Comparison of ENCODE assay signal across 23 cellular contexts in genomic region chr17:56110463-56111138, GRCh38. TPM values are rescaled to one million over a fixed set of nuclear protein-coding genes. Genes with fewer than 3 reads are reported as not detected.
DNase-seq lines count a peak whose midpoint lies in the region; ATAC-seq and TF ChIP-seq lines count a peak whose summit lies in the region.
"Had no signal": no experiment of that assay in that cellular context is flagged by ENCODE, and none has a peak within 500 bp of the region (broad histone marks: within the 10 kb centered on the region; RNA-seq: fewer than 3 reads in every experiment).

No MANE protein-coding gene starts in this region.

- H3K9me3 Mint-ChIP-seq in mesothelial cell of epicardium, result no peaks in the 10 kb centered on the region
- H3K9me3 Mint-ChIP-seq: activated T-cell treated with anti-CD3 and anti-CD28 coated beads, Interleukin-2, amount 50 U/mL, for 24 hours; CD4-positive, CD25-positive, alpha-beta regulatory T cell; neural crest cell had no signal

- no peak overlapping the region for H3K27ac Mint-ChIP-seq in mesothelial cell of epicardium
- H3K27ac Mint-ChIP-seq: activated T-cell treated with anti-CD3 and anti-CD28 coated beads, Interleukin-2, amount 50 U/mL, for 24 hours; CD4-positive, CD25-positive, alpha-beta regulatory T cell had no signal

- H3K4me3 Mint-ChIP-seq in mesothelial cell of epicardium, result no peak overlapping the region
- H3K4me3 Mint-ChIP-seq: activated T-cell treated with anti-CD3 and anti-CD28 coated beads, Interleukin-2, amount 50 U/mL, for 24 hours; CD4-positive, CD25-positive, alpha-beta regulatory T cell; neural crest cell had no signal

- intact Hi-C loops in left colon (cut with DNase I, micrococcal nuclease) (no loop called here), posterior vena cava (cut with DNase I) (no loop called here)

- peaks cover 64% of the 10 kb centered on the region for H3K27me3 Mint-ChIP-seq in mesothelial cell of epicardium (ENCODE audit: low read depth)

- TF ChIP-seq CTCF in C4-2B (conservative IDR thresholded peaks at IDR 0.05) (no peak), mesothelial cell of epicardium (IDR thresholded peaks at IDR 0.05; ENCODE audit: unreplicated experiment) (no peak)

- DNase-seq in NCI-H2029 (lab: John Stamatoyannopoulos, UW), result peak; percentile 55
- peak; percentile 71 to 85 for DNase-seq in left colon
- DNase-seq in posterior vena cava (ENCODE audit: low spot score), result peak; percentile 68
- no peak for DNase-seq in mesothelial cell of epicardium (ENCODE audit: low spot score in 2 of 2, unreplicated experiment in 2 of 2)
- DNase-seq: activated naive CD4-positive, alpha-beta T cell treated with anti-CD3 and anti-CD28 coated beads, Interleukin-2, amount 50 U/mL, for 16 hours; activated T-cell treated with anti-CD3 and anti-CD28 coated beads, Interleukin-2, amount 50 U/mL, for 24 hours; anterior cingulate cortex; CD4-positive, CD25-positive, alpha-beta regulatory T cell; central memory CD4-positive, alpha-beta T cell; DMS153; foreskin melanocyte; kidney; mesendoderm; NCI-H2081; stimulated activated CD4-positive, alpha-beta T cell treated with anti-CD3 and anti-CD28 coated beads, Interleukin-12 subunit alpha, Interleukin-12 subunit beta, amount 100 ng/mL, for 4 hours; SW 1271 had no signal

- no peaks in the 10 kb centered on the region for H3K4me1 Mint-ChIP-seq in mesothelial cell of epicardium
- H3K4me1 Mint-ChIP-seq: CD4-positive, CD25-positive, alpha-beta regulatory T cell; neural crest cell had no signal

- ATAC-seq in left colon (peak; percentile 95), GM21786 (IDR thresholded peaks at IDR 0.05; ENCODE audit: unreplicated experiment) (no peak), GM21576 (IDR thresholded peaks at IDR 0.05; ENCODE audit: unreplicated experiment) (no peak), HG02840 (IDR thresholded peaks at IDR 0.05; ENCODE audit: low FRiP score, unreplicated experiment) (no peak)
- ATAC-seq: activated CD4-positive, CD25-positive, alpha-beta regulatory T cell treated with anti-CD3 and anti-CD28 coated beads, Interleukin-2, amount 50 U/mL, for 24 hours had no signal

- no peaks in the 10 kb centered on the region for H3K36me3 Mint-ChIP-seq in mesothelial cell of epicardium
- H3K36me3 Mint-ChIP-seq: CD4-positive, CD25-positive, alpha-beta regulatory T cell had no signal

- H3K27ac ChIP-seq in C4-2B, result peak overlapping the region; percentile 30
- H3K27ac ChIP-seq: vagina had no signal

RNA-seq across cellular contexts. Expression of gene ANKFN1, which starts 42.7 kb away (rescaled TPM):
- total RNA-seq in left colon (1 to 10 TPM in 1 of 2 donors, under 1 TPM in 1; 0.37 to 1.2 TPM), posterior vena cava (1 to 10 TPM; 1.7 to 4.4 TPM), mesothelial cell of epicardium (0.09 to 0.34 TPM (median 0.27 TPM) in 3 replicates)
- total RNA-seq: CD4-positive, CD25-positive, alpha-beta regulatory T cell had no signal

Comparison
In these comparisons a context has a peak if more than half of its experiments do, and no peak if none do; other contexts are left out.
1. DNase-seq: peak in NCI-H2029 (single experiment), left colon (2 of 2) and posterior vena cava (single experiment); none in mesothelial cell of epicardium (0 of 2).